ENCODE assay signal across 8 cellular contexts in the genomic region with DNA sequence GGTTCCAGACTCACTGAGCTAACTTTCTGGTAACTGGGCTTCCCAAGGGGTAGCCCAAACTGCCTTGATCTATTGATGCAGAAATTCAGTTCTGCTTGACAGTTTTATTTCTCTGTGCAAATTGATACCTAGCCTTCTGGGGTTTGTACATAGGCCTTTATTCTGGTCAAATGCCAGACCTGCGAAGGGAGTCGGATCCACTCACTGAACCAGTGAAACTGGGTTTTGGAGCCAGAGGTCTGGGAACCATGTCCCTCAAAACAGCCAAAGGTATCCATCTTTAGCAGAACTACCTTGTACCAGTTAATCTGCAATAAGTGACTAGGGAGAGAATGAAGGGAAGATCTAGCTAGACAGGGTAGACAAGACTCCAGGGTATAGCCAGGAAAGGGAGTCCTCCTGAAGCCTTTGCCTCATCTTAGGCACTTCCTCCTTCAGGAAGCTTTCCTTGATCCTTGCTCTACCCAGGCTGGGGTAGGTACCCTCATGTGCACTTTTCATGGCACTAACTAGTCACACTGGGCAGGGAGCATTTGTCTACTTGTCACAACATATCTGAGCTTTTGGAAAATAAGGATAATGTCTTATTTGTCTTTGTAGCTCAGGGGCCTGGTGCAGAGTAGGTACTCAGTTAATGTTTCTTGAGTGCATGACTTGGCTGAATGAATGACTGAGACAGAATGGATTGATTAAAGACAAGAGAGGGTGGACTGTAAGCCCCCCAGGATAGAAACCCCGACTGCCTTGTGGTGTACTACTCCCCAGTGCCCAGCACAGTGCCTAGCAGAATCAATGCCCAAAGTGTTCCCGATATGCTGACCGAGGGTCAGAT. TPM values are rescaled to one million over a fixed set of nuclear protein-coding genes. Genes with fewer than 3 reads are reported as not detected.
A peak's percentile ranks its signal among the peaks of the same experiment; 100 is the strongest.
DNase-seq lines count a peak whose midpoint lies in the region; ATAC-seq and TF ChIP-seq lines count a peak whose summit lies in the region.

No MANE protein-coding gene starts in this region.

- peaks cover 20% of the 10 kb centered on the region for H3K4me1 ChIP-seq in DND-41 (ENCODE audit: insufficient read depth, low read length)
- peaks cover 11% of the 10 kb centered on the region for H3K4me1 ChIP-seq in psoas muscle

- peak overlapping the region; percentile 98 for H3K4me2 ChIP-seq in DND-41 (ENCODE audit: insufficient read depth, low read length)

- H3K27ac ChIP-seq in DND-41 (ENCODE audit: low read length) (peak overlapping the region; percentile 56; the same call in 1 of the 2 replicates), VCaP (peak overlapping the region; percentile 82), psoas muscle (peak overlapping the region; percentile 87)

- intact Hi-C loops in psoas muscle (cut with DNase I): no loop called here

- TF ChIP-seq CTCF in DND-41 (IDR thresholded peaks at IDR 0.05; ENCODE audit: borderline replicate concordance, extremely low read depth, low read length, poor library complexity, severe bottlenecking) (no peak), VCaP (conservative IDR thresholded peaks at IDR 0.05) (no peak), fibroblast of pulmonary artery (IDR thresholded peaks at IDR 0.05; ENCODE audit: low read length, missing control alignments) (no peak), psoas muscle (IDR thresholded peaks at IDR 0.05) (no peak)

- ATAC-seq in DND-41 (ENCODE audit: insufficient read depth, low read depth) (no peak), psoas muscle (no peak), HG02852 (IDR thresholded peaks at IDR 0.05; ENCODE audit: unreplicated experiment) (no peak), GM18519 (IDR thresholded peaks at IDR 0.05; ENCODE audit: low FRiP score, unreplicated experiment) (no peak)

- H3K79me2 ChIP-seq in DND-41 (ENCODE audit: insufficient read depth, low read length): no peaks in the 10 kb centered on the region

- H3K9ac ChIP-seq in DND-41 (ENCODE audit: low read depth, low read length): peak overlapping the region; percentile 68

- H3K4me3 ChIP-seq in DND-41 (ENCODE audit: low read depth in 1 of 2, low read length in 2 of 2) (peak overlapping the region in 1 of 2 experiments; percentile 74; a peak in 2 of 4 replicates), fibroblast of pulmonary artery (replicated peaks; ENCODE audit: low read depth, low read length) (peak overlapping the region; percentile 93), psoas muscle (peak overlapping the region; percentile 93)

- H4K20me1 ChIP-seq in DND-41 (ENCODE audit: insufficient read depth, low read length): no peaks in the 10 kb centered on the region

- H3K27me3 ChIP-seq in DND-41 (ENCODE audit: insufficient read depth, low read length, poor library complexity) (peaks cover 11% of the 10 kb centered on the region), psoas muscle (ENCODE audit: insufficient read depth in 3 of 3, low read length in 2 of 3) (no peaks in the 10 kb centered on the region)

- H2AFZ ChIP-seq in DND-41 (ENCODE audit: low read depth, low read length): peak overlapping the region; percentile 94

- DNase-seq in DND-41 (no peak), fibroblast of pulmonary artery (ENCODE audit: low read depth) (no peak), psoas muscle (no peak), NCI-H2227 treated with DMSO at 0.1 percent for 48 hours (lab: John Stamatoyannopoulos, UW) (no peak)
- no peak for DNase-seq in activated CD4-positive, alpha-beta T cell treated with anti-CD3 and anti-CD28 coated beads for 48 hours

- H3K9me3 ChIP-seq in DND-41 (ENCODE audit: insufficient read depth, low read length, severe bottlenecking) (no peaks in the 10 kb centered on the region), psoas muscle (no peaks in the 10 kb centered on the region)

- H3K36me3 ChIP-seq in DND-41 (ENCODE audit: insufficient read depth, low read length) (no peaks in the 10 kb centered on the region), psoas muscle (ENCODE audit: insufficient read depth in 1 of 2, low read depth in 1 of 2) (no peaks in the 10 kb centered on the region)

- 33 to 49% (median 48%) methylated on average over 5 of the region's 5 CpGs for WGBS in psoas muscle, 3 donors

RNA-seq across cellular contexts. Expression of a gene that starts 1.4 kb away (rescaled TPM):
- 1 to 10 TPM; 3.5 to 8.0 (median 3.9) TPM for total RNA-seq in psoas muscle
- polyA plus RNA-seq in psoas muscle: 1 to 10 TPM; 3.7 to 4.4 (median 3.8) TPM

RNA-seq across cellular contexts. Expression of a gene that starts 6.3 kb away (rescaled TPM):
- total RNA-seq in psoas muscle: 10 to 100 TPM; 41.6 to 51.0 (median 43.8) TPM
- polyA plus RNA-seq in psoas muscle: 10 to 100 TPM; 45.0 to 95.9 (median 87.3) TPM

RNA-seq across cellular contexts. Expression of a gene that starts 20.8 kb away (rescaled TPM):
- total RNA-seq in psoas muscle: 10 to 100 TPM; 17.1 to 21.9 (median 19.0) TPM
- polyA plus RNA-seq in psoas muscle: 10 to 100 TPM; 29.5 to 40.9 (median 31.5) TPM
